ENCODE assay signal across 8 cellular contexts in the genomic region with DNA sequence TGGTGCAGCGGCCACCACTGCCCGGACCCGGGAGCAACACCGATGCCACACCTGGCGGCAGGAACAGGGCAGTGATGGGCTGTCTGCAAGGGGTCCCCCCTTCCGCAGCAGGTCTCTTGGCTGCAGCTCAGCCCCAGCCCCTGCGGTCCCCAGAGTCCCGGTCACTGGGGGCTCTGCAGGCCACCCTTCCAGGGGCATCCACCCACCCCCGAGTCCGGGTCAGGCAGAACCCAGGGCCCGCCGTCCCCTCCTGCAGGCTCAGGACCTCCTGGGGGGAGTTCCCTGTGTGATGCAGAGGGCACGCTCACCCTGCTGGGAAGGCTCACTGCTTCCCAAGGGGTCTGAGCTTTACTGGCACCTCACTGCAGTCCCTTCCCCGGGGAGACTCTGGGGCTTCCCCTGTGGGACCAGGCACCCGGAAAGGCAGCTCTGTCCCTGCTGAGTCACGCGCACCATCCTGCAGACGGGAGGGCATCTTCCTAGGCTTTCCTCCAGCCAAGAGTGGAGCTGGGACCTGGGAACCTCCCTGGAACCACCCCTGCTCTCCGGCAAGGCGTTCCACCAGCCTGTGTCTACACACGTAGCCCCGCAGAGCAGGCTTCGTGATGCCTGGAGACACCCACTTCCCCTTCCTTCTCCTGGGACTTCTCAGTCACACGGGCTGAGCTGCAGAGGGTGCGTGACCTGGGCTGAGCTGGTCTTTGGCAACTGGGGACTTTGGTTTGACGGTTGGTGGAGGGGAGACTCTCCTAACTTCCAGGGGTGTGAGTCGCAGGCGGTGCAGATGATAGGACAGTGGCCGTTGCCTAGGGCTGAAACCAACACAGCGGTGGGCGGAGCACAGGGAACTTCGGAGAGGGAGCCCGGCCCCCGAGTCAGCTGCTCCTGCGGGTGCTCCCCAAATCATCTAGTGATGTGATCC. TPM values are rescaled to one million over a fixed set of nuclear protein-coding genes. Genes with fewer than 3 reads are reported as not detected.
A peak's percentile ranks its signal among the peaks of the same experiment; 100 is the strongest.
DNase-seq lines count a peak whose midpoint lies in the region; ATAC-seq and TF ChIP-seq lines count a peak whose summit lies in the region.

No MANE protein-coding gene starts in this region.

- H3K9me3 ChIP-seq in MG63: no peaks in the 10 kb centered on the region
- no peaks in the 10 kb centered on the region for H3K9me3 ChIP-seq in lower lobe of right lung

- H3K27me3 ChIP-seq in MG63 (no peaks in the 10 kb centered on the region), lower lobe of right lung (ENCODE audit: low read depth) (peaks cover 12% of the 10 kb centered on the region)

- no peak for TF ChIP-seq CTCF in activated CD8-positive, alpha-beta T cell treated with anti-CD3 and anti-CD28 coated beads for 36 hours (IDR thresholded peaks at IDR 0.05)
- TF ChIP-seq CTCF in lower lobe of right lung (IDR thresholded peaks at IDR 0.05): no peak

- H3K4me1 Mint-ChIP-seq in activated CD8-positive, alpha-beta T cell treated with anti-CD3 and anti-CD28 coated beads for 36 hours (ENCODE audit: low read depth): peaks cover 6% of the 10 kb centered on the region

- H3K36me3 ChIP-seq in MG63 (no peaks in the 10 kb centered on the region), lower lobe of right lung (no peaks in the 10 kb centered on the region)

- POLR2A ChIA-PET in activated CD8-positive, alpha-beta T cell treated with anti-CD3 and anti-CD28 coated beads for 36 hours (lab: Charles Lee): interaction anchor here (0.9 to 1.6 kb wide), 3 partner anchors 10 to 107 kb away, joined by 3 to 7 read pairs (median 4); no protein-coding TSS in a partner anchor

- peak overlapping the region; percentile 34 for H3K4me3 Mint-ChIP-seq in activated CD8-positive, alpha-beta T cell treated with anti-CD3 and anti-CD28 coated beads for 36 hours

- no peaks in the 10 kb centered on the region for H3K36me3 Mint-ChIP-seq in activated CD8-positive, alpha-beta T cell treated with anti-CD3 and anti-CD28 coated beads for 36 hours (ENCODE audit: low read depth)

- ATAC-seq in activated CD8-positive, alpha-beta T cell treated with anti-CD3 and anti-CD28 coated beads for 36 hours: peak; percentile 15
- ATAC-seq in lower lobe of right lung (peak; percentile 39 to 70), GM18498 (IDR thresholded peaks at IDR 0.05; ENCODE audit: unreplicated experiment) (no peak)

- intact Hi-C loops in activated CD8-positive, alpha-beta T cell treated with anti-CD3 and anti-CD28 coated beads for 36 hours (cut with micrococcal nuclease): no loop called here
- intact Hi-C loops in lower lobe of right lung (cut with DNase I): no loop called here

- H3K4me1 ChIP-seq in lower lobe of right lung: peaks cover 15% of the 10 kb centered on the region

- H3K27me3 Mint-ChIP-seq in activated CD8-positive, alpha-beta T cell treated with anti-CD3 and anti-CD28 coated beads for 36 hours: peaks cover 32% of the 10 kb centered on the region

- H3K4me3 ChIP-seq in MG63: no peak overlapping the region
- H3K4me3 ChIP-seq in lower lobe of right lung: peak overlapping the region; percentile 17

- H3K27ac ChIP-seq in lower lobe of right lung: peak overlapping the region; percentile 31

- H3K27ac Mint-ChIP-seq in activated CD8-positive, alpha-beta T cell treated with anti-CD3 and anti-CD28 coated beads for 36 hours: no peak overlapping the region

- H3K9me3 Mint-ChIP-seq in activated CD8-positive, alpha-beta T cell treated with anti-CD3 and anti-CD28 coated beads for 36 hours: no peaks in the 10 kb centered on the region

- CTCF ChIA-PET in activated CD8-positive, alpha-beta T cell treated with anti-CD3 and anti-CD28 coated beads for 36 hours (lab: Charles Lee): interaction anchor here (1.0 to 1.3 kb wide), 5 partner anchors 13 to 219 kb away, joined by 3 to 4 read pairs (median 4); no protein-coding TSS in a partner anchor

- DNase-seq in NCI-H510A treated with DMSO at 0.1 percent for 48 hours (lab: John Stamatoyannopoulos, UW): peak; percentile 89
- no peak for DNase-seq in NCI-H510A (lab: John Stamatoyannopoulos, UW)
- peak; percentile 52 for DNase-seq in MG63
- DNase-seq in activated CD8-positive, alpha-beta T cell treated with anti-CD3 and anti-CD28 coated beads for 36 hours: no peak
- peak; percentile 80 for DNase-seq in lower lobe of right lung
- DNase-seq in stimulated activated CD4-positive, alpha-beta T cell treated with anti-CD3 and anti-CD28 coated beads, Interleukin-4, amount 100 ng/mL, for 1 hour: no peak
- DNase-seq in NCI-H446 (lab: John Stamatoyannopoulos, UW): no peak

RNA-seq across cellular contexts. Expression of a gene that starts 23.4 kb away (rescaled TPM):
- 51.4 and 77.6 TPM in 2 replicates for total RNA-seq in MG63 (2014; rRNA removed; shearing (Covaris generic); ENCODE audit: low replicate concordance)
- total RNA-seq in activated CD8-positive, alpha-beta T cell treated with anti-CD3 and anti-CD28 coated beads for 36 hours: 10 to 100 TPM; 29.4 to 30.5 TPM
- 7.3 TPM for total RNA-seq in lower lobe of right lung

RNA-seq across cellular contexts. Expression of a gene that starts 32.3 kb away (rescaled TPM):
- total RNA-seq in MG63 (2014; rRNA removed; shearing (Covaris generic); ENCODE audit: low replicate concordance): 146 and 225 TPM in 2 replicates
- total RNA-seq in activated CD8-positive, alpha-beta T cell treated with anti-CD3 and anti-CD28 coated beads for 36 hours: 100 to 1,000 TPM; 149 to 152 TPM
- total RNA-seq in lower lobe of right lung: 35.0 TPM

RNA-seq across cellular contexts. Expression of a gene that starts 51.6 kb away (rescaled TPM):
- 102 and 116 TPM in 2 replicates for total RNA-seq in MG63 (2014; rRNA removed; shearing (Covaris generic); ENCODE audit: low replicate concordance)
- total RNA-seq in activated CD8-positive, alpha-beta T cell treated with anti-CD3 and anti-CD28 coated beads for 36 hours: 100 to 1,000 TPM in 1 of 2 experiments, 10 to 100 TPM in 1; 98.9 to 113 TPM
- total RNA-seq in lower lobe of right lung: 92.0 TPM

RNA-seq across cellular contexts. Expression of a gene that starts 51.8 kb away (rescaled TPM):
- total RNA-seq in MG63 (2014; rRNA removed; shearing (Covaris generic); ENCODE audit: low replicate concordance): 35.0 and 47.8 TPM in 2 replicates
- 10 to 100 TPM; 22.3 to 23.5 TPM for total RNA-seq in activated CD8-positive, alpha-beta T cell treated with anti-CD3 and anti-CD28 coated beads for 36 hours
- total RNA-seq in lower lobe of right lung: 19.0 TPM

Comparison
In these comparisons a context has a peak if more than half of its experiments do, and no peak if none do; other contexts are left out.
1. DNase-seq: peak in NCI-H510A treated with DMSO at 0.1 percent for 48 hours (single experiment), MG63 (single experiment) and lower lobe of right lung (single experiment); none in NCI-H510A (single experiment), activated CD8-positive, alpha-beta T cell treated with anti-CD3 and anti-CD28 coated beads for 36 hours (single experiment), stimulated activated CD4-positive, alpha-beta T cell treated with anti-CD3 and anti-CD28 coated beads, Interleukin-4, amount 100 ng/mL, for 1 hour (single experiment) and NCI-H446 (0 of 2).